2 cellular contexts compared by ENCODE assay signal in the genomic region with DNA sequence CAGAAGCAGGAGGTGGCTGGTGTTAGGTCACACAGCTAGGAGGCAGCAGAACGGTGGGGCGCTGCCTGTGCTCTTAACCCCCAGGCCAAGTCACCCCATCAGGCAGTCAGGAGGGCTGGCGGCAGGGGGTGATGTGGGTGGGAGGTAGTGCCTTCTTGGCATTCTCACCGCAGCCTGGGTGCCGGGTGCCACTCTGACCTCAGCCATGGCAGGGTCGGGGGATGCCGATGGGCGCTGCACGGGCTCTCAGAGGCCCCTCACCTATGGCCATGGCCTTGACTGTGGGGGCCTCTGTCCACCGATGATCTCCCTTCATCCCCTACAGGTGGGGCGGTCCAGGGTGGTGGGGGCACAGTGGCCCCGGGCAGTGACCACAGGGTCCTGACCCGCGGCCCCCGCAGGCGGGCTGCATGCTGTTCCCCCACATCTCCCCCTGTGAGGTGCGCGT.
TF ChIP-seq lines count a peak whose summit lies in the region.

No MANE protein-coding gene starts in this region.

TF ChIP-seq in K562, 482 proteins besides CTCF, POLR2A, EP300 and RAD21:
- TF ChIP-seq FIP1L1 (IDR thresholded peaks at IDR 0.05; ENCODE audit: low read depth, low read length, poor library complexity, severe bottlenecking) (peak; percentile 46), OTX1 (CRISPR knock-in tag; IDR thresholded peaks at IDR 0.05) (no peak), TEAD4 (IDR thresholded peaks at IDR 0.05; ENCODE audit: low read length) (0 out of 2 replicates have a peak, but pooled peaks have one; percentile 1), TEAD4 (CRISPR knock-in tag; IDR thresholded peaks at IDR 0.05; ENCODE audit: borderline replicate concordance) (no peak), ZKSCAN8 (CRISPR knock-in tag; IDR thresholded peaks at IDR 0.05) (peak; percentile 71), KDM5B (IDR thresholded peaks at IDR 0.05; ENCODE audit: insufficient replicate concordance, low read depth, low read length) (peak; percentile 5), HMG20B (CRISPR knock-in tag; IDR thresholded peaks at IDR 0.05) (no peak), FOXA3 (CRISPR knock-in tag; conservative IDR thresholded peaks at IDR 0.05 in 1 of 2, IDR thresholded peaks at IDR 0.05 in 1 of 2) (0 out of 4 replicates have a peak, but pooled peaks of 1 of the 2 experiments have one; percentile 2)
- TF ChIP-seq, protein P1, sequence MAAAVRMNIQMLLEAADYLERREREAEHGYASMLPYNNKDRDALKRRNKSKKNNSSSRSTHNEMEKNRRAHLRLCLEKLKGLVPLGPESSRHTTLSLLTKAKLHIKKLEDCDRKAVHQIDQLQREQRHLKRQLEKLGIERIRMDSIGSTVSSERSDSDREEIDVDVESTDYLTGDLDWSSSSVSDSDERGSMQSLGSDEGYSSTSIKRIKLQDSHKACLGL (CRISPR knock-in tag; IDR thresholded peaks at IDR 0.05; ENCODE audit: borderline replicate concordance, poor library complexity, severe bottlenecking) = no peak

TF ChIP-seq in GM23338, 12 proteins besides CTCF, POLR2A, EP300 and RAD21:
- TF ChIP-seq ZNF331 (CRISPR knock-in tag; IDR thresholded peaks at IDR 0.05; ENCODE audit: low read depth) = no peak
- TF ChIP-seq ZNF114 (CRISPR knock-in tag; IDR thresholded peaks at IDR 0.05) = no peak
- no peak for TF ChIP-seq JUNB (IDR thresholded peaks at IDR 0.05; ENCODE audit: unreplicated experiment)
